In genomic region chr21:41835711-41836154, GRCh38 we compare ENCODE assay signal across 1 cellular context.
TF ChIP-seq lines count a peak whose summit lies in the region.

No MANE protein-coding gene starts in this region.

TF ChIP-seq in K562, 482 proteins besides CTCF, POLR2A, EP300 and RAD21 (continues in another document):
- TF ChIP-seq CBX3 (IDR thresholded peaks at IDR 0.05; ENCODE audit: borderline replicate concordance in 1 of 2, low read length in 2 of 2) (no peak), GTF2B (IDR thresholded peaks at IDR 0.05; ENCODE audit: extremely low read depth, insufficient read length) (no peak), JUND (IDR thresholded peaks at IDR 0.05; ENCODE audit: borderline replicate concordance, low read depth, low read length) (no peak; the same call in 1 of the 2 replicates), JUND (tag; IDR thresholded peaks at IDR 0.05; ENCODE audit: borderline replicate concordance, low read depth, low read length) (no peak), SMARCE1 (IDR thresholded peaks at IDR 0.05) (no peak), EP400 (IDR thresholded peaks at IDR 0.05) (0 out of 2 replicates have a peak, but pooled peaks have one; percentile 37), SAFB (IDR thresholded peaks at IDR 0.05; ENCODE audit: borderline replicate concordance, low read depth, low read length) (no peak), ZFP30 (CRISPR knock-in tag; IDR thresholded peaks at IDR 0.05; ENCODE audit: borderline replicate concordance) (no peak), BRF1 (IDR thresholded peaks at IDR 0.05; ENCODE audit: borderline replicate concordance, extremely low read depth, insufficient read length) (no peak), PHF21A (IDR thresholded peaks at IDR 0.05; ENCODE audit: borderline replicate concordance, low read depth) (no peak), MYC (IDR thresholded peaks at IDR 0.05; ENCODE audit: low read depth, low read length) (peak; percentile 47; the same call in 1 of the 2 replicates), MYC (CRISPR knock-in tag; IDR thresholded peaks at IDR 0.05; ENCODE audit: borderline replicate concordance, low read depth) (no peak), ZNF778 (CRISPR knock-in tag; IDR thresholded peaks at IDR 0.05) (no peak), ZNF174 (CRISPR knock-in tag; IDR thresholded peaks at IDR 0.05) (no peak), ZNF586 (CRISPR knock-in tag; conservative IDR thresholded peaks at IDR 0.05) (no peak), ZNF707 (CRISPR knock-in tag; conservative IDR thresholded peaks at IDR 0.05) (no peak), FOXK2 (conservative IDR thresholded peaks at IDR 0.05 in 1 of 2, IDR thresholded peaks at IDR 0.05 in 1 of 2; ENCODE audit: low read depth in 2 of 2) (no peak), HOXB6 (CRISPR knock-in tag; IDR thresholded peaks at IDR 0.05; ENCODE audit: borderline replicate concordance) (no peak), CREBBP (IDR thresholded peaks at IDR 0.05; ENCODE audit: low read depth, low read length) (no peak), HIVEP1 (CRISPR knock-in tag; IDR thresholded peaks at IDR 0.05) (no peak), ZNF609 (CRISPR knock-in tag; IDR thresholded peaks at IDR 0.05; ENCODE audit: borderline replicate concordance) (no peak), PATZ1 (CRISPR knock-in tag; IDR thresholded peaks at IDR 0.05; ENCODE audit: borderline replicate concordance) (no peak), ZNF512 (tag; IDR thresholded peaks at IDR 0.05) (no peak), ZNF12 (CRISPR knock-in tag; IDR thresholded peaks at IDR 0.05) (no peak), MYBL2 (IDR thresholded peaks at IDR 0.05; ENCODE audit: low read depth) (no peak), MYBL2 (CRISPR knock-in tag; IDR thresholded peaks at IDR 0.05; ENCODE audit: borderline replicate concordance) (no peak), EGR1 (conservative IDR thresholded peaks at IDR 0.05) (peak; percentile 39), SFPQ (IDR thresholded peaks at IDR 0.05; ENCODE audit: low read depth, low read length) (no peak), CEBPG (CRISPR knock-in tag; IDR thresholded peaks at IDR 0.05) (peak; percentile 59; the same call in 1 of the 2 replicates), CEBPG (tag; conservative IDR thresholded peaks at IDR 0.05 in 1 of 2, IDR thresholded peaks at IDR 0.05 in 1 of 2) (no peak), ILK (tag; IDR thresholded peaks at IDR 0.05; ENCODE audit: borderline replicate concordance, low read depth) (no peak), RFX1 (IDR thresholded peaks at IDR 0.05) (no peak), KLF1 (tag; IDR thresholded peaks at IDR 0.05) (no peak), RBM14 (IDR thresholded peaks at IDR 0.05; ENCODE audit: borderline replicate concordance, insufficient read depth, low read depth, low read length) (no peak), NFATC3 (IDR thresholded peaks at IDR 0.05) (no peak), VEZF1 (CRISPR knock-in tag; IDR thresholded peaks at IDR 0.05) (peak; percentile 71), NFIC (IDR thresholded peaks at IDR 0.05) (no peak), POLR2G (IDR thresholded peaks at IDR 0.05; ENCODE audit: low read depth, low read length) (no peak), ZZZ3 (IDR thresholded peaks at IDR 0.05) (no peak), ZNF121 (CRISPR knock-in tag; conservative IDR thresholded peaks at IDR 0.05) (no peak), PPARD (CRISPR knock-in tag; IDR thresholded peaks at IDR 0.05) (no peak), NR3C1 (CRISPR knock-in tag; IDR thresholded peaks at IDR 0.05) (no peak)
- TF ChIP-seq, protein P1, sequence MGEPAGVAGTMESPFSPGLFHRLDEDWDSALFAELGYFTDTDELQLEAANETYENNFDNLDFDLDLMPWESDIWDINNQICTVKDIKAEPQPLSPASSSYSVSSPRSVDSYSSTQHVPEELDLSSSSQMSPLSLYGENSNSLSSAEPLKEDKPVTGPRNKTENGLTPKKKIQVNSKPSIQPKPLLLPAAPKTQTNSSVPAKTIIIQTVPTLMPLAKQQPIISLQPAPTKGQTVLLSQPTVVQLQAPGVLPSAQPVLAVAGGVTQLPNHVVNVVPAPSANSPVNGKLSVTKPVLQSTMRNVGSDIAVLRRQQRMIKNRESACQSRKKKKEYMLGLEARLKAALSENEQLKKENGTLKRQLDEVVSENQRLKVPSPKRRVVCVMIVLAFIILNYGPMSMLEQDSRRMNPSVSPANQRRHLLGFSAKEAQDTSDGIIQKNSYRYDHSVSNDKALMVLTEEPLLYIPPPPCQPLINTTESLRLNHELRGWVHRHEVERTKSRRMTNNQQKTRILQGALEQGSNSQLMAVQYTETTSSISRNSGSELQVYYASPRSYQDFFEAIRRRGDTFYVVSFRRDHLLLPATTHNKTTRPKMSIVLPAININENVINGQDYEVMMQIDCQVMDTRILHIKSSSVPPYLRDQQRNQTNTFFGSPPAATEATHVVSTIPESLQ (CRISPR knock-in tag; IDR thresholded peaks at IDR 0.05) = no peak
- TF ChIP-seq, protein P2, sequence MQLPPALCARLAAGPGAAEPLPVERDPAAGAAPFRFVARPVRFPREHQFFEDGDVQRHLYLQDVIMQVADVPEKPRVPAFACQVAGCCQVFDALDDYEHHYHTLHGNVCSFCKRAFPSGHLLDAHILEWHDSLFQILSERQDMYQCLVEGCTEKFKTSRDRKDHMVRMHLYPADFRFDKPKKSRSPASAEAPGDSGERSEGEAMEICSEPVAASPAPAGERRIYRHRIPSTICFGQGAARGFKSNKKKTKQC (CRISPR knock-in tag; IDR thresholded peaks at IDR 0.05) = no peak
- TF ChIP-seq, protein P3, sequence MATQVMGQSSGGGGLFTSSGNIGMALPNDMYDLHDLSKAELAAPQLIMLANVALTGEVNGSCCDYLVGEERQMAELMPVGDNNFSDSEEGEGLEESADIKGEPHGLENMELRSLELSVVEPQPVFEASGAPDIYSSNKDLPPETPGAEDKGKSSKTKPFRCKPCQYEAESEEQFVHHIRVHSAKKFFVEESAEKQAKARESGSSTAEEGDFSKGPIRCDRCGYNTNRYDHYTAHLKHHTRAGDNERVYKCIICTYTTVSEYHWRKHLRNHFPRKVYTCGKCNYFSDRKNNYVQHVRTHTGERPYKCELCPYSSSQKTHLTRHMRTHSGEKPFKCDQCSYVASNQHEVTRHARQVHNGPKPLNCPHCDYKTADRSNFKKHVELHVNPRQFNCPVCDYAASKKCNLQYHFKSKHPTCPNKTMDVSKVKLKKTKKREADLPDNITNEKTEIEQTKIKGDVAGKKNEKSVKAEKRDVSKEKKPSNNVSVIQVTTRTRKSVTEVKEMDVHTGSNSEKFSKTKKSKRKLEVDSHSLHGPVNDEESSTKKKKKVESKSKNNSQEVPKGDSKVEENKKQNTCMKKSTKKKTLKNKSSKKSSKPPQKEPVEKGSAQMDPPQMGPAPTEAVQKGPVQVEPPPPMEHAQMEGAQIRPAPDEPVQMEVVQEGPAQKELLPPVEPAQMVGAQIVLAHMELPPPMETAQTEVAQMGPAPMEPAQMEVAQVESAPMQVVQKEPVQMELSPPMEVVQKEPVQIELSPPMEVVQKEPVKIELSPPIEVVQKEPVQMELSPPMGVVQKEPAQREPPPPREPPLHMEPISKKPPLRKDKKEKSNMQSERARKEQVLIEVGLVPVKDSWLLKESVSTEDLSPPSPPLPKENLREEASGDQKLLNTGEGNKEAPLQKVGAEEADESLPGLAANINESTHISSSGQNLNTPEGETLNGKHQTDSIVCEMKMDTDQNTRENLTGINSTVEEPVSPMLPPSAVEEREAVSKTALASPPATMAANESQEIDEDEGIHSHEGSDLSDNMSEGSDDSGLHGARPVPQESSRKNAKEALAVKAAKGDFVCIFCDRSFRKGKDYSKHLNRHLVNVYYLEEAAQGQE (CRISPR knock-in tag; IDR thresholded peaks at IDR 0.05; ENCODE audit: low read depth) = no peak
- TF ChIP-seq, protein P4, sequence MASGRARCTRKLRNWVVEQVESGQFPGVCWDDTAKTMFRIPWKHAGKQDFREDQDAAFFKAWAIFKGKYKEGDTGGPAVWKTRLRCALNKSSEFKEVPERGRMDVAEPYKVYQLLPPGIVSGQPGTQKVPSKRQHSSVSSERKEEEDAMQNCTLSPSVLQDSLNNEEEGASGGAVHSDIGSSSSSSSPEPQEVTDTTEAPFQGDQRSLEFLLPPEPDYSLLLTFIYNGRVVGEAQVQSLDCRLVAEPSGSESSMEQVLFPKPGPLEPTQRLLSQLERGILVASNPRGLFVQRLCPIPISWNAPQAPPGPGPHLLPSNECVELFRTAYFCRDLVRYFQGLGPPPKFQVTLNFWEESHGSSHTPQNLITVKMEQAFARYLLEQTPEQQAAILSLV (tag; IDR thresholded peaks at IDR 0.05) = no peak
